ENCODE assay signal across 6 cellular contexts in genomic region chr2:110291909-110292579, GRCh38.
DNase-seq lines count a peak whose midpoint lies in the region; ATAC-seq and TF ChIP-seq lines count a peak whose summit lies in the region.
"Not testable (repeated sequence)": the region's sequence is repeated elsewhere in the genome, so short reads cannot be mapped to it uniquely, and the experiment has no call there.

No MANE protein-coding gene starts in this region.

- 67 to 86% (median 76%) methylated on average over 5 to 6 of the region's 6 CpGs for WGBS in adrenal gland, 4 donors

- peak; percentile 29 to 64 (median 41) for DNase-seq in adrenal gland
- DNase-seq in Right ventricle myocardium superior = peak; percentile 14
- DNase-seq in left colon; stimulated activated effector memory CD8-positive, alpha-beta T cell treated with anti-CD3 and anti-CD28 coated beads, Interleukin-12 subunit alpha, Interleukin-12 subunit beta, amount 100 ng/mL, for 72 hours (ENCODE audit: low spot score in 2 of 2): not testable (repeated sequence)
- DNase-seq in mucosa of descending colon = peak in 1 of 3 donors; percentile 28
- peak; percentile 10 for DNase-seq in ureter (ENCODE audit: low spot score)

- not testable (repeated sequence) for H3K27ac ChIP-seq in adrenal gland

- not testable (repeated sequence) for H3K4me1 Mint-ChIP-seq in stimulated activated effector memory CD8-positive, alpha-beta T cell treated with anti-CD3 and anti-CD28 coated beads, Interleukin-12 subunit alpha, Interleukin-12 subunit beta, amount 100 ng/mL, for 72 hours

- H3K27ac Mint-ChIP-seq in stimulated activated effector memory CD8-positive, alpha-beta T cell treated with anti-CD3 and anti-CD28 coated beads, Interleukin-12 subunit alpha, Interleukin-12 subunit beta, amount 100 ng/mL, for 72 hours = not testable (repeated sequence)

- TF ChIP-seq CTCF in adrenal gland (IDR thresholded peaks at IDR 0.05); mucosa of descending colon (IDR thresholded peaks at IDR 0.05): not testable (repeated sequence)

- H3K4me3 Mint-ChIP-seq in stimulated activated effector memory CD8-positive, alpha-beta T cell treated with anti-CD3 and anti-CD28 coated beads, Interleukin-12 subunit alpha, Interleukin-12 subunit beta, amount 100 ng/mL, for 72 hours = not testable (repeated sequence)

- H3K36me3 ChIP-seq in adrenal gland (replicated peaks in 1 of 2); mucosa of descending colon (ENCODE audit: low read depth): not testable (repeated sequence)

- H3K9me3 Mint-ChIP-seq in stimulated activated effector memory CD8-positive, alpha-beta T cell treated with anti-CD3 and anti-CD28 coated beads, Interleukin-12 subunit alpha, Interleukin-12 subunit beta, amount 100 ng/mL, for 72 hours = not testable (repeated sequence)

- not testable (repeated sequence) for TF ChIP-seq POLR2A in adrenal gland (IDR thresholded peaks at IDR 0.05)

- not testable (repeated sequence) for H3K4me1 ChIP-seq in adrenal gland (replicated peaks in 1 of 2); mucosa of descending colon (ENCODE audit: low read depth)

- H3K9me3 ChIP-seq in adrenal gland (replicated peaks in 1 of 3); mucosa of descending colon: not testable (repeated sequence)

- not testable (repeated sequence) for H3K27me3 ChIP-seq in adrenal gland

- H3K4me3 ChIP-seq in adrenal gland, mucosa of descending colon: not testable (repeated sequence)

- H3K36me3 Mint-ChIP-seq in stimulated activated effector memory CD8-positive, alpha-beta T cell treated with anti-CD3 and anti-CD28 coated beads, Interleukin-12 subunit alpha, Interleukin-12 subunit beta, amount 100 ng/mL, for 72 hours = not testable (repeated sequence)

- intact Hi-C loops in adrenal gland (cut with DNase I); Right ventricle myocardium superior (cut with DNase I); left colon (cut with DNase I, micrococcal nuclease); mucosa of descending colon (cut with DNase I, micrococcal nuclease): not testable (repeated sequence)

- ATAC-seq in Right ventricle myocardium superior (ENCODE audit: poor library complexity) = not testable (repeated sequence)
- ATAC-seq in left colon = peak; percentile 31
- ATAC-seq in mucosa of descending colon = peak; percentile 40
- ATAC-seq in stimulated activated effector memory CD8-positive, alpha-beta T cell treated with anti-CD3 and anti-CD28 coated beads, Interleukin-12 subunit alpha, Interleukin-12 subunit beta, amount 100 ng/mL, for 72 hours = peak; percentile 43
